Comparison of ENCODE assay signal across 1 cellular context in the genomic region with DNA sequence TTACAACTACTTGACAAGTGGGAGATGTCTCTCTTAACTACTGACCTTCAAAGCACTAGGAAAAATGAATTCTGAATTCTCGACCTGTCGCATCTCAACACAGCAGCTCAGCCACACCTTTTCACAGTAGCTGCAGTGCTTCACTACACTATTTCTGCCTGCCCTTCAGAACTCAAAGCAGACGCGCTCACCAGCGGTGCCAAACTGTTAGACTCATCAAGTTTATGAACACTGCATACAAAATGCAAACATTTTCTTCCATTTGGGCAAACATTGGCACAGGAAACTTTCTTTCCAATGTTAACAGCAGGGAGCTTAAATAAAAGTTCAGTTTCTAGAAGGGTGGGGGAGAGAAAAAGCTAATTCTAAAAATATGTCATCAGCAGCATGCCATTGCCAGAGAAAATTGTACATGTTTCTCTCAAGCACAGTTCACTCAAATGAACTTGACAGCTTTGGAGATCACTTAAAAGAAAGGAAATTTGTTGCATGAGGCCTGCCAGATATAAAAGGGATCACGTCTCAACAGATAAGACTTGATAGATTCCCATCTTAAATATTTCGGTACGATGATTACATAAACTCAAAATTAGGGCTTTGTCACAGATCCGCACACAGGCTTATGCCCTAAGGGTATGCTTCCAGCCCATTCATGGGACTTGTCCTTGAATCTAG.
TF ChIP-seq lines count a peak whose summit lies in the region.

No MANE protein-coding gene starts in this region.

TF ChIP-seq in HepG2, 621 proteins besides CTCF, POLR2A, EP300 and RAD21:
- TF ChIP-seq, protein P1, sequence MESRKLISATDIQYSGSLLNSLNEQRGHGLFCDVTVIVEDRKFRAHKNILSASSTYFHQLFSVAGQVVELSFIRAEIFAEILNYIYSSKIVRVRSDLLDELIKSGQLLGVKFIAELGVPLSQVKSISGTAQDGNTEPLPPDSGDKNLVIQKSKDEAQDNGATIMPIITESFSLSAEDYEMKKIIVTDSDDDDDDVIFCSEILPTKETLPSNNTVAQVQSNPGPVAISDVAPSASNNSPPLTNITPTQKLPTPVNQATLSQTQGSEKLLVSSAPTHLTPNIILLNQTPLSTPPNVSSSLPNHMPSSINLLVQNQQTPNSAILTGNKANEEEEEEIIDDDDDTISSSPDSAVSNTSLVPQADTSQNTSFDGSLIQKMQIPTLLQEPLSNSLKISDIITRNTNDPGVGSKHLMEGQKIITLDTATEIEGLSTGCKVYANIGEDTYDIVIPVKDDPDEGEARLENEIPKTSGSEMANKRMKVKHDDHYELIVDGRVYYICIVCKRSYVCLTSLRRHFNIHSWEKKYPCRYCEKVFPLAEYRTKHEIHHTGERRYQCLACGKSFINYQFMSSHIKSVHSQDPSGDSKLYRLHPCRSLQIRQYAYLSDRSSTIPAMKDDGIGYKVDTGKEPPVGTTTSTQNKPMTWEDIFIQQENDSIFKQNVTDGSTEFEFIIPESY (CRISPR knock-in tag; IDR thresholded peaks at IDR 0.05) = 0 out of 2 replicates have a peak, but pooled peaks have one; percentile 45
- TF ChIP-seq, protein P2, sequence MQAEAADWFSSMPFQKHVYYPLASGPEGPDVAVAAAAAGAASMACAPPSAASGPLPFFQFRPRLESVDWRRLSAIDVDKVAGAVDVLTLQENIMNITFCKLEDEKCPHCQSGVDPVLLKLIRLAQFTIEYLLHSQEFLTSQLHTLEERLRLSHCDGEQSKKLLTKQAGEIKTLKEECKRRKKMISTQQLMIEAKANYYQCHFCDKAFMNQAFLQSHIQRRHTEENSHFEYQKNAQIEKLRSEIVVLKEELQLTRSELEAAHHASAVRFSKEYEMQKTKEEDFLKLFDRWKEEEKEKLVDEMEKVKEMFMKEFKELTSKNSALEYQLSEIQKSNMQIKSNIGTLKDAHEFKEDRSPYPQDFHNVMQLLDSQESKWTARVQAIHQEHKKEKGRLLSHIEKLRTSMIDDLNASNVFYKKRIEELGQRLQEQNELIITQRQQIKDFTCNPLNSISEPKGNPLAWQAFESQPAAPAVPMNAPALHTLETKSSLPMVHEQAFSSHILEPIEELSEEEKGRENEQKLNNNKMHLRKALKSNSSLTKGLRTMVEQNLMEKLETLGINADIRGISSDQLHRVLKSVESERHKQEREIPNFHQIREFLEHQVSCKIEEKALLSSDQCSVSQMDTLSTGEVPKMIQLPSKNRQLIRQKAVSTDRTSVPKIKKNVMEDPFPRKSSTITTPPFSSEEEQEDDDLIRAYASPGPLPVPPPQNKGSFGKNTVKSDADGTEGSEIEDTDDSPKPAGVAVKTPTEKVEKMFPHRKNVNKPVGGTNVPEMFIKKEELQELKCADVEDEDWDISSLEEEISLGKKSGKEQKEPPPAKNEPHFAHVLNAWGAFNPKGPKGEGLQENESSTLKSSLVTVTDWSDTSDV (CRISPR knock-in tag; IDR thresholded peaks at IDR 0.05) = no peak
- TF ChIP-seq SUZ12 (IDR thresholded peaks at IDR 0.05; ENCODE audit: low read depth, low read length) = no peak
- TF ChIP-seq, protein P3, sequence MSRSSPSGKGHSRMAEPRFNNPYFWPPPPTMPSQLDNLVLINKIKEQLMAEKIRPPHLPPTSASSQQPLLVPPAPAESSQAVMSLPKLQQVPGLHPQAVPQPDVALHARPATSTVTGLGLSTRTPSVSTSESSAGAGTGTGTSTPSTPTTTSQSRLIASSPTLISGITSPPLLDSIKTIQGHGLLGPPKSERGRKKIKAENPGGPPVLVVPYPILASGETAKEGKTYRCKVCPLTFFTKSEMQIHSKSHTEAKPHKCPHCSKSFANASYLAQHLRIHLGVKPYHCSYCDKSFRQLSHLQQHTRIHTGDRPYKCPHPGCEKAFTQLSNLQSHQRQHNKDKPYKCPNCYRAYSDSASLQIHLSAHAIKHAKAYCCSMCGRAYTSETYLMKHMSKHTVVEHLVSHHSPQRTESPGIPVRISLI (CRISPR knock-in tag; IDR thresholded peaks at IDR 0.05; ENCODE audit: borderline replicate concordance) = no peak
